20 cellular contexts compared by ENCODE assay signal in genomic region chr3:102830415-102830814, GRCh38.
"Had no signal": no experiment of that assay in that cellular context is flagged by ENCODE, and none has a peak within 500 bp of the region (broad histone marks: within the 10 kb centered on the region; RNA-seq: fewer than 3 reads in every experiment).

No MANE protein-coding gene starts in this region.

- FAIRE-seq: RCC 7860 had no signal

- DNase-seq: KBM-7, NCI-H1092, NCI-H1105 treated with DMSO at 0.1 percent for 48 hours, NCI-H1417 treated with DMSO at 0.1 percent for 48 hours, NCI-H146, NCI-H187, NCI-H2029, NCI-H2081 treated with DMSO at 0.1 percent for 48 hours, NCI-H2171, NCI-H226, NCI-H446, NCI-H510A, NCI-H524 treated with DMSO at 0.1 percent for 48 hours, NCI-H69, NCI-H774, RPMI8226, SHP77 treated with DMSO at 0.1 percent for 48 hours, SJCRH30 had no signal

- H3K4me3 ChIP-seq: SJCRH30 had no signal

- ATAC-seq: SK-N-SH treated with all-trans-retinoic acid at 6 μM for 48 hours had no signal

- H3K4me1 ChIP-seq: SJCRH30 had no signal

- H3K27me3 ChIP-seq: SJCRH30 had no signal

- H3K36me3 ChIP-seq: SJCRH30 had no signal

- H3K27ac ChIP-seq: SJCRH30 had no signal

- H3K9me3 ChIP-seq: SJCRH30 had no signal
